8 cellular contexts compared by ENCODE assay signal in the genomic region with DNA sequence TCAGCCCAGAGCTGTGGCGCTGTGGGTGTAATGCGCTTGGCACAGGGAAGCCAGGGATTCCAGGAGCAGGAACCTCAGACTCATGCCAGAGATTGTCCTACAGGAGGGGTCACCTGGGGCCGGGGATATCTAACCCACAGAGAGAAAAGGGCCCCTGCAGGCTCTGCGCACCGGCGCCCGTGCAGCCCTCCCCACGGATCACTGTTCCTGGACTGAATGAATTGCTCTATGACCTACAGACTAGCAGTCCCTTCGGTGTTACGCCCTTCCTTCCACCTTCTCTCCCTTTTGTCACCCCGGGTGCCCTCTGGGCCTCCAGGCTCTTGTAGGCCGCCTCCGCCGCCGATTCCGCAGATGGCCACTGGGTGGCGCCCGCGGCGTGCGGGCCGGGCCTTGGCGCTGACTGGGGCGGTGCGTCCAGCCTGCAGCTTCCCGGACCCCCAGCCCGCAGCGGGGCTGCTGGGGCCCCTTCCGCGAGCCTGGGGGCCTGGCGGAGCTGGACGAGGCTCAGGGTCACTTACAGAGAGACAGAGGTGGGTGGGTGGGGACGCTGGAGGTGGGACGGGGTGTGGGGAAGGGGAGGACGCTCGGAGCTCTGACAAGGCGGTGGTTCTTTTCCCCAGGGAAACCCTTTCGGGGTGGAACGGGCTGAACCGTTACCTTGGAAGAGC.
DNase-seq lines count a peak whose midpoint lies in the region; ATAC-seq and TF ChIP-seq lines count a peak whose summit lies in the region.

No MANE protein-coding gene starts in this region.

- no peaks in the 10 kb centered on the region for H3K9me2 ChIP-seq in hepatocyte (replicated peaks; ENCODE audit: insufficient read depth)

- peak overlapping the region in 1 of 3 donors; percentile 65 for H3K4me3 Mint-ChIP-seq in T-cell

- H4K20me1 ChIP-seq in hepatocyte (ENCODE audit: insufficient read depth, poor library complexity, severe bottlenecking): no peaks in the 10 kb centered on the region

- TF ChIP-seq POLR2A in gastrocnemius medialis (IDR thresholded peaks at IDR 0.05): no peak

- H3K36me3 ChIP-seq in BJ (ENCODE audit: control insufficient read depth, insufficient read depth, low read length): no peaks in the 10 kb centered on the region
- no peaks in the 10 kb centered on the region for H3K36me3 ChIP-seq in hepatocyte (replicated peaks; ENCODE audit: insufficient read depth, low read depth)
- no peaks in the 10 kb centered on the region for H3K36me3 ChIP-seq in gastrocnemius medialis

- peaks cover 6 to 20% of the 10 kb centered on the region in 2 donors for H3K27me3 Mint-ChIP-seq in T-cell

- peak overlapping the region; percentile 76 for H2AFZ ChIP-seq in hepatocyte

- H3K27ac Mint-ChIP-seq in T-cell: no peak overlapping the region

- H3K4me1 ChIP-seq in hepatocyte (ENCODE audit: insufficient read depth): no peaks in the 10 kb centered on the region
- H3K4me1 ChIP-seq in gastrocnemius medialis: peaks cover 5 to 7% of the 10 kb centered on the region in 2 donors

- H3K36me3 Mint-ChIP-seq in T-cell: no peaks in the 10 kb centered on the region

- peaks cover 6% of the 10 kb centered on the region for H3K27me3 ChIP-seq in BJ (ENCODE audit: control insufficient read depth, insufficient read depth, low read length)
- H3K27me3 ChIP-seq in hepatocyte: peaks cover 13% of the 10 kb centered on the region
- H3K27me3 ChIP-seq in gastrocnemius medialis: no peaks in the 10 kb centered on the region

- 10% methylated on average over 34 of the region's 40 CpGs for WGBS in hepatocyte (ENCODE audit: low lambda C conversion rate, missing lambda C conversion rate)

- H3K4me1 Mint-ChIP-seq in T-cell: peaks cover 4 to 14% (median 5%) of the 10 kb centered on the region in 3 donors

- POLR2A ChIA-PET in BJ (lab: Charles Lee): no interaction called here
- POLR2A ChIA-PET in T-cell (lab: Charles Lee): no interaction called here

- H3K9me3 ChIP-seq in hepatocyte (ENCODE audit: low read depth) (no peaks in the 10 kb centered on the region), gastrocnemius medialis (no peaks in the 10 kb centered on the region)

- H3K9me3 Mint-ChIP-seq in T-cell: peaks cover 0 to 4% (median 0%) of the 10 kb centered on the region in 3 donors

- TF ChIP-seq CTCF in BJ (IDR thresholded peaks at IDR 0.05; ENCODE audit: insufficient read depth, low read depth, low read length) (peak; percentile 90), hepatocyte (IDR thresholded peaks at IDR 0.05; ENCODE audit: poor library complexity) (peak; percentile 97), gastrocnemius medialis (IDR thresholded peaks at IDR 0.05 in 4 of 5, conservative IDR thresholded peaks at IDR 0.05 in 1 of 5) (peak; percentile 81 to 98 (median 90))

- CTCF ChIA-PET in BJ (lab: Yijun Ruan, JAX): interaction anchor here (0.7 to 6.5 kb wide), 29 partner anchors 8 to 354 kb away, joined by 3 to 85 read pairs (median 4); no protein-coding TSS in a partner anchor
- CTCF ChIA-PET in T-cell (lab: Charles Lee): interaction anchor here (0.6 to 3.3 kb wide), 16 partner anchors 10 to 864 kb away, joined by 3 to 29 read pairs (median 4); no protein-coding TSS in a partner anchor

- in situ Hi-C loops in gastrocnemius medialis (cut with MboI; ENCODE audit: low sequenced_read_pairs in 4 of 4): loop anchor here (5.0 to 10.0 kb wide), 2 partner anchors 232 to 235 kb away; no protein-coding TSS in a partner anchor

- H3K27ac ChIP-seq in hepatocyte (no peak overlapping the region), gastrocnemius medialis (no peak overlapping the region)

- H3K79me2 ChIP-seq in hepatocyte: no peaks in the 10 kb centered on the region

- DNase-seq in BJ (ENCODE audit: low read depth): no peak
- peak; percentile 83 for DNase-seq in GM19238 (ENCODE audit: insufficient read length, low spot score)
- peak; percentile 34 for DNase-seq in LHCN-M2 (ENCODE audit: low read depth)
- DNase-seq in T-cell: peak; percentile 28 to 83 (median 64)
- peak; percentile 24 for DNase-seq in amniotic epithelial cell (ENCODE audit: low read depth)
- peak; percentile 85 for DNase-seq in hepatocyte (ENCODE audit: low spot score)
- DNase-seq in gastrocnemius medialis: peak in 1 of 2 donors; percentile 47

- ATAC-seq in T-cell (replicated peaks in 1 of 4): peak; percentile 88 to 95 (median 90)
- ATAC-seq in gastrocnemius medialis: peak; percentile 84 to 92
- no peak for ATAC-seq in GM19324 (IDR thresholded peaks at IDR 0.05; ENCODE audit: low FRiP score, unreplicated experiment)

- H3K4me2 ChIP-seq in hepatocyte: peak overlapping the region; percentile 93

- intact Hi-C loops in gastrocnemius medialis (cut with DNase I; ENCODE audit: low total_unique reads): loop anchor here (1.0 kb wide), 1 partner anchor 235 kb away; no protein-coding TSS in a partner anchor

- peak overlapping the region; percentile 22 for H3K4me3 ChIP-seq in BJ (ENCODE audit: low read depth, low read length)
- H3K4me3 ChIP-seq in hepatocyte: peak overlapping the region; percentile 38
- peak overlapping the region; percentile 27 to 40 (median 36) for H3K4me3 ChIP-seq in gastrocnemius medialis
